8 cellular contexts compared by ENCODE assay signal in the genomic region with DNA sequence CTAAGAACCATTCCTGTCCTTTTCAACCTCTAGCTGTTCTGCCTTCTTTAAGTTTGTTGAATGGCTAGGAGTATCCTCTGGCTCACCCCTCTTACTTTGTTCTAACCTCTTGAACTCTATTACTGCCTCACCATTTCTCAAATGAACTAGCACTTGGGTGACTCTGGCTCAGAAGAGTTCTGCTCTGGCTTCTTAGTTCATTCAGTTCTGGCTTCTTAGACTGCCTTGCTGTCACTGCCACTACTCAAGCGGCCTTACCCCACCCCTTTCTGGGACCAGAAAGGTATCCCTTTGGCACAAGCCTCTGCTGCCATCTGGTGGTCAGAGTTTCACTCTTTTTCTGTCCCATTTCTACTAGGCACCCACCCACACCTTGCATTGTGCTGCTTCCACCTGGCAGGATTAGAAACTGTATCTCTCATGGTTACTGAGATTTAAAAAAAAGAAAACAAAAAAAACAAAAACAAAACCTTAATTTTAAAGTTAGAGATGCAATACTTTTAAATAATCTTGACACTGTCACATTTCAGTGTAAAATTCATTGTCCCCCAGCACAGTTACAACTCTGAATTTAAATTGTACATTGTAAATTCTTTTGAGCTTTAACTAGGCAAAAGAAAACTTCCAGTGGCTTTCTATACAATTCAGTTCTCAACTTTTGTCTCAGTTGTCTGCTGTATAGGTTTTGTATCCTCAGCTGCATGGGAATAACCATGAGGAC. TPM values are rescaled to one million over a fixed set of nuclear protein-coding genes. Genes with fewer than 3 reads are reported as not detected.
DNase-seq lines count a peak whose midpoint lies in the region; ATAC-seq and TF ChIP-seq lines count a peak whose summit lies in the region.

No MANE protein-coding gene starts in this region.

- no peaks in the 10 kb centered on the region for H3K27me3 Mint-ChIP-seq in H9 (ENCODE audit: low read depth)
- H3K27me3 Mint-ChIP-seq in activated T-helper 2 cell treated with anti-CD3 and anti-CD28 coated beads, Interferon-gamma antibody, Interleukin-2, Interleukin-4, amounts not matched to agents 10 μg/mL and 5 μg/mL and 100 μg/mL, durations not matched to agents 14 hours and 24 hours and 36 hours (ENCODE audit: low read depth): peaks cover 4% of the 10 kb centered on the region

- H3K27ac Mint-ChIP-seq in H9: no peak overlapping the region
- no peak overlapping the region for H3K27ac Mint-ChIP-seq in activated T-helper 2 cell treated with anti-CD3 and anti-CD28 coated beads, Interferon-gamma antibody, Interleukin-2, Interleukin-4, amounts not matched to agents 10 μg/mL and 5 μg/mL and 100 μg/mL, durations not matched to agents 14 hours and 24 hours and 36 hours

- H2BK15ac ChIP-seq in H9 (ENCODE audit: low read depth, low read length): no peak overlapping the region

- H3K14ac ChIP-seq in H9 (ENCODE audit: insufficient read depth, low read length): no peak overlapping the region

- no CpG with 5 or more reads among the region's 1 CpG for WGBS in H9 (ENCODE audit: extremely low coverage, insufficient read length, low lambda C conversion rate)

- no peak overlapping the region for H3K4me2 ChIP-seq in H9 (ENCODE audit: insufficient read depth, insufficient read length, low read length)

- no peak overlapping the region for H3K18ac ChIP-seq in H9 (ENCODE audit: insufficient read length, low read depth, low read length)

- H3K4ac ChIP-seq in H9 (ENCODE audit: low read depth, low read length): no peak overlapping the region

- TF ChIP-seq CTCF in H9 (conservative IDR thresholded peaks at IDR 0.05): peak; percentile 91
- TF ChIP-seq CTCF in RWPE2 (IDR thresholded peaks at IDR 0.05; ENCODE audit: poor library complexity, severe bottlenecking): peak; percentile 94
- peak; percentile 74 for TF ChIP-seq CTCF in foreskin fibroblast (IDR thresholded peaks at IDR 0.05; ENCODE audit: low read depth, low read length)
- TF ChIP-seq CTCF in tibial artery (IDR thresholded peaks at IDR 0.05): peak; percentile 48 to 50

- no peak overlapping the region for H2BK20ac ChIP-seq in H9 (ENCODE audit: low read depth, low read length, poor library complexity, severe bottlenecking)

- peak; percentile 47 for DNase-seq in GM04504 (ENCODE audit: low read depth)
- peak; percentile 93 for DNase-seq in H9
- peak; percentile 60 for DNase-seq in M059J (ENCODE audit: low read depth)
- peak; percentile 77 for DNase-seq in RWPE2 (ENCODE audit: low spot score)
- DNase-seq in activated T-helper 2 cell treated with anti-CD3 and anti-CD28 coated beads, Interferon-gamma antibody, Interleukin-2, Interleukin-4, amounts not matched to agents 10 μg/mL and 5 μg/mL and 100 μg/mL, durations not matched to agents 14 hours and 24 hours and 36 hours (ENCODE audit: low spot score): peak; percentile 46
- DNase-seq in foreskin fibroblast: peak; percentile 79 to 92
- peak; percentile 24 for DNase-seq in occipital lobe (lab: John Stamatoyannopoulos, UW)
- DNase-seq in tibial artery: peak; percentile 81 to 83

- peaks cover 0 to 2% of the 10 kb centered on the region in 2 experiments; a peak in 2 of 4 replicates for H3K4me1 Mint-ChIP-seq in H9
- no peaks in the 10 kb centered on the region for H3K4me1 Mint-ChIP-seq in activated T-helper 2 cell treated with anti-CD3 and anti-CD28 coated beads, Interferon-gamma antibody, Interleukin-2, Interleukin-4, amounts not matched to agents 10 μg/mL and 5 μg/mL and 100 μg/mL, durations not matched to agents 14 hours and 24 hours and 36 hours (ENCODE audit: low read depth)

- no peak overlapping the region for H2BK12ac ChIP-seq in H9 (ENCODE audit: insufficient read length, low read depth, low read length)

- no peak overlapping the region for H3K27ac ChIP-seq in H9 (ENCODE audit: insufficient read length, low read depth, low read length)
- no peak overlapping the region for H3K27ac ChIP-seq in RWPE2 (ENCODE audit: poor library complexity, severe bottlenecking)
- no peak overlapping the region for H3K27ac ChIP-seq in tibial artery

- H3K4me1 ChIP-seq in H9 (ENCODE audit: insufficient read depth, low read length) (no peaks in the 10 kb centered on the region), RWPE2 (ENCODE audit: insufficient read depth, poor library complexity, severe bottlenecking) (no peaks in the 10 kb centered on the region), tibial artery (no peaks in the 10 kb centered on the region)

- H4K5ac ChIP-seq in H9 (ENCODE audit: insufficient read length, low read depth, low read length): no peak overlapping the region

- peaks cover 0 to 7% (median 0%) of the 10 kb centered on the region in 3 experiments; a peak in 1 of 7 replicates for H3K36me3 Mint-ChIP-seq in H9 (ENCODE audit: insufficient read depth in 1 of 3, low read depth in 3 of 3)
- H3K36me3 Mint-ChIP-seq in activated T-helper 2 cell treated with anti-CD3 and anti-CD28 coated beads, Interferon-gamma antibody, Interleukin-2, Interleukin-4, amounts not matched to agents 10 μg/mL and 5 μg/mL and 100 μg/mL, durations not matched to agents 14 hours and 24 hours and 36 hours (ENCODE audit: low read depth): no peaks in the 10 kb centered on the region

- H2AFZ ChIP-seq in H9 (ENCODE audit: low read length): no peak overlapping the region

- no peak overlapping the region for H2BK5ac ChIP-seq in H9 (ENCODE audit: insufficient read length, low read length)

- H3T11ph ChIP-seq in H9 (ENCODE audit: low read length): no peak overlapping the region

- no peak overlapping the region for H2AK5ac ChIP-seq in H9 (ENCODE audit: insufficient read length, low read length)

- H4K91ac ChIP-seq in H9 (ENCODE audit: insufficient read length, low read depth, low read length): no peak overlapping the region

- no peaks in the 10 kb centered on the region for H3K27me3 ChIP-seq in H9 (ENCODE audit: insufficient read depth, low read length)
- no peaks in the 10 kb centered on the region for H3K27me3 ChIP-seq in RWPE2 (ENCODE audit: insufficient read depth, poor library complexity, severe bottlenecking)
- H3K27me3 ChIP-seq in tibial artery: no peaks in the 10 kb centered on the region

- H3K9me3 ChIP-seq in H9 (ENCODE audit: control insufficient read depth, low read depth, low read length) (no peaks in the 10 kb centered on the region), RWPE2 (ENCODE audit: severe bottlenecking) (no peaks in the 10 kb centered on the region), tibial artery (peaks cover 0 to 10% (median 7%) of the 10 kb centered on the region in 3 donors)

- H3K4me3 Mint-ChIP-seq in H9: no peak overlapping the region
- no peak overlapping the region for H3K4me3 Mint-ChIP-seq in activated T-helper 2 cell treated with anti-CD3 and anti-CD28 coated beads, Interferon-gamma antibody, Interleukin-2, Interleukin-4, amounts not matched to agents 10 μg/mL and 5 μg/mL and 100 μg/mL, durations not matched to agents 14 hours and 24 hours and 36 hours (ENCODE audit: low read depth)

- intact Hi-C loops in activated T-helper 2 cell treated with anti-CD3 and anti-CD28 coated beads, Interferon-gamma antibody, Interleukin-2, Interleukin-4, amounts not matched to agents 10 μg/mL and 5 μg/mL and 100 μg/mL, durations not matched to agents 14 hours and 24 hours and 36 hours (cut with micrococcal nuclease): no loop called here
- intact Hi-C loops in tibial artery (cut with DNase I; ENCODE audit: low total_unique reads): no loop called here

- peak; percentile 95 for ATAC-seq in RWPE2 (ENCODE audit: low read depth)

- H3K56ac ChIP-seq in H9 (ENCODE audit: insufficient read length, low read depth, low read length): no peak overlapping the region

- H3K36me3 ChIP-seq in RWPE2 (ENCODE audit: low read depth) (no peaks in the 10 kb centered on the region), tibial artery (no peaks in the 10 kb centered on the region)

- H2BK120ac ChIP-seq in H9 (ENCODE audit: low read depth, low read length, poor library complexity, severe bottlenecking): no peak overlapping the region

- H3K9me3 Mint-ChIP-seq in H9: peaks cover 4% of the 10 kb centered on the region in 2 experiments; a peak in 4 of 5 replicates
- peaks cover 7% of the 10 kb centered on the region for H3K9me3 Mint-ChIP-seq in activated T-helper 2 cell treated with anti-CD3 and anti-CD28 coated beads, Interferon-gamma antibody, Interleukin-2, Interleukin-4, amounts not matched to agents 10 μg/mL and 5 μg/mL and 100 μg/mL, durations not matched to agents 14 hours and 24 hours and 36 hours

- no peak overlapping the region for H4K8ac ChIP-seq in H9 (replicated peaks; ENCODE audit: insufficient read length, low read depth, low read length)

- no peaks in the 10 kb centered on the region for H4K20me1 ChIP-seq in H9 (ENCODE audit: control insufficient read depth, insufficient read depth, insufficient read length)

- H3K23me2 ChIP-seq in H9 (ENCODE audit: insufficient read length, low read depth, low read length, poor library complexity, severe bottlenecking): no peaks in the 10 kb centered on the region

- H3K9ac ChIP-seq in H9 (ENCODE audit: extremely low read depth, insufficient read length, low read length): no peak overlapping the region

- H3K23ac ChIP-seq in H9 (ENCODE audit: insufficient read length, low read depth, low read length): no peak overlapping the region

- H3K4me3 ChIP-seq in RWPE2 (ENCODE audit: severe bottlenecking): no peak overlapping the region
- no peak overlapping the region for H3K4me3 ChIP-seq in foreskin fibroblast (ENCODE audit: low read depth in 1 of 2, low read length in 2 of 2)
- no peak overlapping the region for H3K4me3 ChIP-seq in tibial artery

- H3K79me1 ChIP-seq in H9 (ENCODE audit: insufficient read depth, low read depth, low read length, poor library complexity, severe bottlenecking): no peaks in the 10 kb centered on the region

- H3K79me2 ChIP-seq in H9 (ENCODE audit: insufficient read depth, low read length): no peaks in the 10 kb centered on the region

RNA-seq across cellular contexts. Expression of gene ABCA10, which starts 6.9 kb away (rescaled TPM):
- total RNA-seq in H9 (2021) (not detected in 2 replicates), occipital lobe (10.0 TPM)
- total RNA-seq in M059J (2014; rRNA removed; shearing (Covaris generic)): not detected in 2 replicates
- 0.07 and 0.23 TPM in 2 replicates for total RNA-seq in activated T-helper 2 cell treated with anti-CD3 and anti-CD28 coated beads, Interferon-gamma antibody, Interleukin-2, Interleukin-4, amounts not matched to agents 10 μg/mL and 5 μg/mL and 100 μg/mL, durations not matched to agents 14 hours and 24 hours and 36 hours

Comparison
In these comparisons a context has a peak if more than half of its experiments do, and no peak if none do; other contexts are left out.
1. DNase-seq: peak in every context shown above with its lines; median percentile 93 in H9; 86 in foreskin fibroblast; 82 in tibial artery; 77 in RWPE2; 60 in M059J; 47 in GM04504; 46 in activated T-helper 2 cell treated with anti-CD3 and anti-CD28 coated beads, Interferon-gamma antibody, Interleukin-2, Interleukin-4, amounts not matched to agents 10 μg/mL and 5 μg/mL and 100 μg/mL, durations not matched to agents 14 hours and 24 hours and 36 hours; 24 in occipital lobe.